ENCODE assay signal across 8 cellular contexts in the genomic region with DNA sequence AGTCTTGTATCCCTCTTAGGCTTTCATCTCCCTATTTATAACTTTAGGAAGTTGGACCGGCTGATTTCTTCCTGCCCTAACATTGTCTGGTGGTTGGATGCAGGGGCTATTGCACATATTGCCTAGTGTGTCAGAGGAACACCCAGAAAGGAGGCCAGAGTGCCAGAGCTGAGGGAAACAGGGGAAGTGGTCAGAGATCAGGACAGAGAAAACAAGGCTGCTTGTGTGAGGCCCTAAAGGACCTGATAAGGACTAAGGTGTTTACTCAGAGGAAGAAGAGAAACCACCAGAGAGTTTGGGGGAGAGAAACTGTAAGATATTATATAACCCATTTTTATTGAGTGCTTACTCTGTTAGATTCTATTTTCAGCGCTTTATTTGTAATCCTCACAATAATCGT. TPM values are rescaled to one million over a fixed set of nuclear protein-coding genes. Genes with fewer than 3 reads are reported as not detected.
DNase-seq lines count a peak whose midpoint lies in the region; ATAC-seq and TF ChIP-seq lines count a peak whose summit lies in the region.

No MANE protein-coding gene starts in this region.

- H3K4me1 Mint-ChIP-seq in chondrocyte (ENCODE audit: low read depth) = peaks cover 38% of the 10 kb centered on the region

- H3K27ac ChIP-seq in HUES48 (ENCODE audit: low read depth, low read length) = peak overlapping the region; percentile 4
- peak overlapping the region; percentile 1 for H3K27ac ChIP-seq in psoas muscle
- no peak overlapping the region for H3K27ac ChIP-seq in testis

- H3K9ac ChIP-seq in HUES48 (ENCODE audit: low read depth, low read length) = no peak overlapping the region

- H3K27ac Mint-ChIP-seq in chondrocyte (ENCODE audit: unreplicated experiment) = peak overlapping the region; percentile 67

- intact Hi-C loops in psoas muscle (cut with DNase I) (loop anchor here in 1 of 2 donors (5.0 kb wide), 1 partner anchor 50 kb away; no protein-coding TSS in a partner anchor), testis (cut with DNase I; ENCODE audit: low total_unique reads) (no loop called here), posterior vena cava (cut with DNase I) (no loop called here)

- no peaks in the 10 kb centered on the region for H3K36me3 ChIP-seq in HUES48 (ENCODE audit: control insufficient read depth, insufficient read depth, low read length)
- no peaks in the 10 kb centered on the region for H3K36me3 ChIP-seq in psoas muscle (ENCODE audit: insufficient read depth in 1 of 2, low read depth in 1 of 2)
- H3K36me3 ChIP-seq in testis (ENCODE audit: low read depth, missing control alignments) = no peaks in the 10 kb centered on the region

- H3K36me3 Mint-ChIP-seq in chondrocyte (ENCODE audit: low read depth) = no peaks in the 10 kb centered on the region

- H3K27me3 Mint-ChIP-seq in chondrocyte (ENCODE audit: low read depth) = no peaks in the 10 kb centered on the region

- no peak overlapping the region for H3K4me3 Mint-ChIP-seq in chondrocyte (ENCODE audit: unreplicated experiment)

- H3K27me3 ChIP-seq in HUES48 (ENCODE audit: control insufficient read depth, insufficient read depth, low read length) (no peaks in the 10 kb centered on the region), psoas muscle (ENCODE audit: insufficient read depth in 3 of 3, low read length in 2 of 3) (no peaks in the 10 kb centered on the region), testis (no peaks in the 10 kb centered on the region)

- H3K4me3 ChIP-seq in HUES48 (ENCODE audit: low read depth, low read length) = no peak overlapping the region
- H3K4me3 ChIP-seq in psoas muscle = no peak overlapping the region
- H3K4me3 ChIP-seq in testis = no peak overlapping the region

- TF ChIP-seq CTCF in chondrocyte (IDR thresholded peaks at IDR 0.05) (no peak), psoas muscle (IDR thresholded peaks at IDR 0.05) (no peak), testis (IDR thresholded peaks at IDR 0.05) (no peak)

- DNase-seq in chondrocyte (ENCODE audit: low spot score) (no peak), psoas muscle (no peak), testis (no peak), NCI-H187 treated with DMSO at 0.1 percent for 48 hours (lab: John Stamatoyannopoulos, UW) (no peak), posterior vena cava (ENCODE audit: low spot score) (no peak)

- TF ChIP-seq POLR2A in testis (IDR thresholded peaks at IDR 0.05) = no peak

- H3K4me1 ChIP-seq in HUES48 (ENCODE audit: control insufficient read depth, insufficient read depth, low read length) (peaks cover 41% of the 10 kb centered on the region), psoas muscle (peaks cover 46% of the 10 kb centered on the region), testis (no peaks in the 10 kb centered on the region)

- H3K9me3 ChIP-seq in HUES48 (ENCODE audit: control insufficient read depth, insufficient read depth, low read length) (no peaks in the 10 kb centered on the region), psoas muscle (no peaks in the 10 kb centered on the region), testis (no peaks in the 10 kb centered on the region)

- peak; percentile 53 for ATAC-seq in GM19351 (IDR thresholded peaks at IDR 0.05; ENCODE audit: unreplicated experiment)
- no peak for ATAC-seq in psoas muscle
- ATAC-seq in HG02623 (IDR thresholded peaks at IDR 0.05; ENCODE audit: unreplicated experiment) = no peak

- WGBS in psoas muscle, 3 donors = 53 to 63% (median 54%) methylated on average over 3 of the region's 3 CpGs
- WGBS in testis, 2 donors = 64 to 69% methylated on average over 3 of the region's 3 CpGs

- no peaks in the 10 kb centered on the region for H3K9me3 Mint-ChIP-seq in chondrocyte (ENCODE audit: low read depth)

RNA-seq across cellular contexts. Expression of gene REV3L, which starts 53.9 kb away (rescaled TPM):
- total RNA-seq in chondrocyte = 38.0 to 60.1 TPM (median 38.0 TPM) in 3 replicates
- 10 to 100 TPM; 18.8 to 36.3 (median 30.7) TPM for total RNA-seq in psoas muscle
- polyA plus RNA-seq in psoas muscle = 10 to 100 TPM in 2 of 3 donors, 1 to 10 TPM in 1; 9.0 to 11.6 (median 11.3) TPM
- 10 to 100 TPM; 48.8 to 56.8 TPM for total RNA-seq in testis
- polyA plus RNA-seq in testis (ENCODE audit: insufficient read depth, low read depth, low replicate concordance) = 11.1 TPM
- total RNA-seq in posterior vena cava = 10 to 100 TPM; 63.3 to 70.7 TPM

Comparison
In these comparisons a context has a peak if more than half of its experiments do, and no peak if none do; other contexts are left out.
1. H3K27ac ChIP-seq: peak in HUES48 (single experiment) and psoas muscle (single experiment); none in testis (0 of 2).